In the genomic region with DNA sequence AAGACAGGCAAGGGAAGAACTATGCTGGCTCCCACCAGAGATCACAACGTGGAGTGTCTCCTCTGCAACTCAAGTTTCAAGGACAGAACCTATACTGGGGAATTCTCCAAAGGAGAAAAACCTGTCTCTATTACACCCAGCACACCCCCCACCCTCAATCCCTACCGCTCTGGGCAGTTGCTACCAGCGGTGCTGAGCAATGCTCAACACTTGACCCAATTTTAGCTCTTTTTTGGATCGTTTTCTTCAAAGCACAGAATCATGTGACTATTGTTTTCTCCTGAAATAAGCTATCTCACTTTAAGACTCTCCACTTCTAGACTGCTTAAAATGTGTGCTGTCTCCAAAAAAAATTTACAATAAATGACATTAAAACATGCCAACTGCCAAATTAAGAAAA, we compare ENCODE assay signal across 1 cellular context.
A peak's percentile ranks its signal among the peaks of the same experiment; 100 is the strongest.
TF ChIP-seq lines count a peak whose summit lies in the region.

No MANE protein-coding gene starts in this region.

TF ChIP-seq in K562, 482 proteins besides CTCF, POLR2A, EP300 and RAD21 (continued from another document):
- TF ChIP-seq, protein P1, sequence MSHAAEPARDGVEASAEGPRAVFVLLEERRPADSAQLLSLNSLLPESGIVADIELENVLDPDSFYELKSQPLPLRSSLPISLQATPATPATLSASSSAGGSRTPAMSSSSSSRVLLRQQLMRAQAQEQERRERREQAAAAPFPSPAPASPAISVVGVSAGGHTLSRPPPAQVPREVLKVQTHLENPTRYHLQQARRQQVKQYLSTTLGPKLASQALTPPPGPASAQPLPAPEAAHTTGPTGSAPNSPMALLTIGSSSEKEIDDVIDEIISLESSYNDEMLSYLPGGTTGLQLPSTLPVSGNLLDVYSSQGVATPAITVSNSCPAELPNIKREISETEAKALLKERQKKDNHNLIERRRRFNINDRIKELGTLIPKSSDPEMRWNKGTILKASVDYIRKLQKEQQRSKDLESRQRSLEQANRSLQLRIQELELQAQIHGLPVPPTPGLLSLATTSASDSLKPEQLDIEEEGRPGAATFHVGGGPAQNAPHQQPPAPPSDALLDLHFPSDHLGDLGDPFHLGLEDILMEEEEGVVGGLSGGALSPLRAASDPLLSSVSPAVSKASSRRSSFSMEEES (CRISPR knock-in tag; IDR thresholded peaks at IDR 0.05): peak; percentile 79
- TF ChIP-seq NCOA2 (IDR thresholded peaks at IDR 0.05; ENCODE audit: partially characterized antibody in 2 of 2) (no peak), BRCA1 (IDR thresholded peaks at IDR 0.05) (no peak), BRCA1 (CRISPR knock-in tag; IDR thresholded peaks at IDR 0.05) (no peak), SMAD2 (IDR thresholded peaks at IDR 0.05; ENCODE audit: low read depth, low read length) (no peak)
